ENCODE assay signal across 9 cellular contexts in the genomic region with DNA sequence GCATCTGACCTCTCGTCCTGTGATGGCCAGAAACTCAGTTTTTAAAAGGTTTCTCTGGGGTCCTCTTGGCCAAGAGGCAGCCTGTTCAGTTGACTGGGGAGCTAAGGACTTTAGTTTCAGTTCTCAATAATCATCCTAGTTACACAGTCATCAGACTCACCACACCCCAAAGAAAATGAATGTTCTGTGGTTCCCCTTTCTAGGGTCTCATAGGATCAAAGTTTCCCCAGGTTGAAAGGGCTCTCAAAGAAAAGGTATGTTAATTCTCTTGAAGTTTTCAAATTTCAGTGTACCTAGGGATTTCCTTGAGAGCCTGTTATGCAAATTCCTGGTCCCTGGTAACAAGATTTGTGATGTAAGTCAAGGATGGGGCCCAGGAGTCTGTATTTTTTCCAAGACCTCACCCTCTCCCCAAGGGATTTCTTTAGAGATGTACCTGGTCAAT.
A peak's percentile ranks its signal among the peaks of the same experiment; 100 is the strongest.
DNase-seq lines count a peak whose midpoint lies in the region; ATAC-seq lines count a peak whose summit lies in the region.
"Had no signal": no experiment of that assay in that cellular context is flagged by ENCODE, and none has a peak within 500 bp of the region (broad histone marks: within the 10 kb centered on the region; RNA-seq: fewer than 3 reads in every experiment).

No MANE protein-coding gene starts in this region.

- DNase-seq in iPS DF 19.7 (ENCODE audit: low read depth, low spot score) (peak; percentile 75), globus pallidus (ENCODE audit: low spot score) (no peak), DMS 273 treated with DMSO at 0.1 percent for 48 hours (lab: John Stamatoyannopoulos, UW) (no peak), OCI-M1 (lab: John Stamatoyannopoulos, UW) (no peak)
- no peak for DNase-seq in activated CD8-positive, alpha-beta memory T cell treated with anti-CD3 and anti-CD28 coated beads, Interleukin-2, amount 50 U/mL, for 4 hours
- DNase-seq: caudate nucleus had no signal

- peak; percentile 99 for ATAC-seq in GM18511 (IDR thresholded peaks at IDR 0.05; ENCODE audit: unreplicated experiment)
- ATAC-seq in GM21576 (IDR thresholded peaks at IDR 0.05; ENCODE audit: unreplicated experiment): peak; percentile 95
- ATAC-seq in HG03520 (IDR thresholded peaks at IDR 0.05; ENCODE audit: unreplicated experiment): peak; percentile 92
